1 cellular context compared by ENCODE assay signal in the genomic region with DNA sequence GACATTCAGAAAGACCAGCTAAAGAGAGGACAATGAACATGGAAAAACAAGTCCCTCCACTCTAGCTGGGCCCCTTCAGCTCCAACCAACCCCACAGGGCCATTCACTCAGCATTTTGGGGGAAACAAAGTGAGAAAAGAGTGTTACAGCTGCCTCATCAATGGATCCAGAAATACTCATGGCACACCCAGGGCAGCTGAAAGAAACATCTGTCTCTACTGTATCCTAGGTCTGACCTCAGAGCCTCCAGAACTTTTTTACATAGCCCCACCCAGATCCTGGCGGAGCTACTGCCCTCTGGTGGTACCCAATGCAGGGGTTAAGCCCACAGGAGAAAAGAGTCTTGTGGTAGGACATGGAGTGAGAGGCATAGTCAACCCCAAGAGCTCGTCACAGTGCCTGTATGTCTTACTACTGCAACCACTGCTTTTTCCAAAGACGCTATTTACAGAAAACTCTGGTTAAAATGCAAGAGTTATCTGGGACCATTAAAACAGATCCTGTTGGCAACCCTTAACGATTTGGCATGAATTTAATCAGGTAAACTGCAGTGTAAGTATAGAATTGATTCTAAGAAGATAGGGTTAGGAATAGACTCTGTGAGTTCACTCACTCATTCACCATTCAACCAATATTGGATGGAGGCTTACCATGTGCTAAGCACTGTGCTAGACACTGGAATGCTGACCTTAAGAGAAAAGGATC.
TF ChIP-seq lines count a peak whose summit lies in the region.

No MANE protein-coding gene starts in this region.

TF ChIP-seq in HepG2, 621 proteins besides CTCF, POLR2A, EP300 and RAD21 (continues in another document):
- TF ChIP-seq, protein P1, sequence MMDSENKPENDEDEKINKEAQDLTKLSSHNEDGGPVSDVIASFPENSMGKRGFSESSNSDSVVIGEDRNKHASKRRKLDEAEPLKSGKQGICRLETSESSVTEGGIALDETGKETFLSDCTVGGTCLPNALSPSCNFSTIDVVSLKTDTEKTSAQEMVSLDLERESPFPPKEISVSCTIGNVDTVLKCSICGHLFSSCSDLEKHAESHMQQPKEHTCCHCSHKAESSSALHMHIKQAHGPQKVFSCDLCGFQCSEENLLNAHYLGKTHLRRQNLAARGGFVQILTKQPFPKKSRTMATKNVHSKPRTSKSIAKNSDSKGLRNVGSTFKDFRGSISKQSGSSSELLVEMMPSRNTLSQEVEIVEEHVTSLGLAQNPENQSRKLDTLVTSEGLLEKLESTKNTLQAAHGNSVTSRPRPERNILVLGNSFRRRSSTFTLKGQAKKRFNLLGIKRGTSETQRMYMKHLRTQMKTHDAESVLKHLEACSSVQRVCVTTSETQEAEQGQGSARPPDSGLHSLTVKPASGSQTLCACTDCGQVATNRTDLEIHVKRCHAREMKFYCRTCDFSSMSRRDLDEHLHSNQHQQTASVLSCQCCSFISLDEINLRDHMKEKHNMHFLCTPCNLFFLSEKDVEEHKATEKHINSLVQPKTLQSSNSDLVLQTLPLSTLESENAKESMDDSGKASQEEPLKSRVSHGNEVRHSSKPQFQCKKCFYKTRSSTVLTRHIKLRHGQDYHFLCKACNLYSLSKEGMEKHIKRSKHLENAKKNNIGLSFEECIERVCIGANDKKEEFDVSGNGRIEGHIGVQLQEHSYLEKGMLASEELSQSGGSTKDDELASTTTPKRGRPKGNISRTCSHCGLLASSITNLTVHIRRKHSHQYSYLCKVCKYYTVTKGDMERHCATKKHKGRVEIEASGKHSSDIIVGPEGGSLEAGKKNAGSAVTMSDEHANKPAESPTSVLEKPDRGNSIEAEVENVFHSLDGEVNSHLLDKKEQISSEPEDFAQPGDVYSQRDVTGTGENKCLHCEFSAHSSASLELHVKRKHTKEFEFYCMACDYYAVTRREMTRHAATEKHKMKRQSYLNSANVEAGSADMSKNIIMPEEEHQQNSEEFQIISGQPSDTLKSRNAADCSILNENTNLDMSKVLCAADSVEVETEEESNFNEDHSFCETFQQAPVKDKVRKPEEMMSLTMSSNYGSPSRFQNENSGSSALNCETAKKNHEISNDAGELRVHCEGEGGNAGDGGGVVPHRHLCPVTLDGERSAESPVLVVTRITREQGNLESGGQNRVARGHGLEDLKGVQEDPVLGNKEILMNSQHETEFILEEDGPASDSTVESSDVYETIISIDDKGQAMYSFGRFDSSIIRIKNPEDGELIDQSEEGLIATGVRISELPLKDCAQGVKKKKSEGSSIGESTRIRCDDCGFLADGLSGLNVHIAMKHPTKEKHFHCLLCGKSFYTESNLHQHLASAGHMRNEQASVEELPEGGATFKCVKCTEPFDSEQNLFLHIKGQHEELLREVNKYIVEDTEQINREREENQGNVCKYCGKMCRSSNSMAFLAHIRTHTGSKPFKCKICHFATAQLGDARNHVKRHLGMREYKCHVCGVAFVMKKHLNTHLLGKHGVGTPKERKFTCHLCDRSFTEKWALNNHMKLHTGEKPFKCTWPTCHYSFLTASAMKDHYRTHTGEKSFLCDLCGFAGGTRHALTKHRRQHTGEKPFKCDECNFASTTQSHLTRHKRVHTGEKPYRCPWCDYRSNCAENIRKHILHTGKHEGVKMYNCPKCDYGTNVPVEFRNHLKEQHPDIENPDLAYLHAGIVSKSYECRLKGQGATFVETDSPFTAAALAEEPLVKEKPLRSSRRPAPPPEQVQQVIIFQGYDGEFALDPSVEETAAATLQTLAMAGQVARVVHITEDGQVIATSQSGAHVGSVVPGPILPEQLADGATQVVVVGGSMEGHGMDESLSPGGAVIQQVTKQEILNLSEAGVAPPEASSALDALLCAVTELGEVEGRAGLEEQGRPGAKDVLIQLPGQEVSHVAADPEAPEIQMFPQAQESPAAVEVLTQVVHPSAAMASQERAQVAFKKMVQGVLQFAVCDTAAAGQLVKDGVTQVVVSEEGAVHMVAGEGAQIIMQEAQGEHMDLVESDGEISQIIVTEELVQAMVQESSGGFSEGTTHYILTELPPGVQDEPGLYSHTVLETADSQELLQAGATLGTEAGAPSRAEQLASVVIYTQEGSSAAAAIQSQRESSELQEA (CRISPR knock-in tag; IDR thresholded peaks at IDR 0.05; ENCODE audit: not compliant biosample characterization), result no peak
- TF ChIP-seq, protein P2, sequence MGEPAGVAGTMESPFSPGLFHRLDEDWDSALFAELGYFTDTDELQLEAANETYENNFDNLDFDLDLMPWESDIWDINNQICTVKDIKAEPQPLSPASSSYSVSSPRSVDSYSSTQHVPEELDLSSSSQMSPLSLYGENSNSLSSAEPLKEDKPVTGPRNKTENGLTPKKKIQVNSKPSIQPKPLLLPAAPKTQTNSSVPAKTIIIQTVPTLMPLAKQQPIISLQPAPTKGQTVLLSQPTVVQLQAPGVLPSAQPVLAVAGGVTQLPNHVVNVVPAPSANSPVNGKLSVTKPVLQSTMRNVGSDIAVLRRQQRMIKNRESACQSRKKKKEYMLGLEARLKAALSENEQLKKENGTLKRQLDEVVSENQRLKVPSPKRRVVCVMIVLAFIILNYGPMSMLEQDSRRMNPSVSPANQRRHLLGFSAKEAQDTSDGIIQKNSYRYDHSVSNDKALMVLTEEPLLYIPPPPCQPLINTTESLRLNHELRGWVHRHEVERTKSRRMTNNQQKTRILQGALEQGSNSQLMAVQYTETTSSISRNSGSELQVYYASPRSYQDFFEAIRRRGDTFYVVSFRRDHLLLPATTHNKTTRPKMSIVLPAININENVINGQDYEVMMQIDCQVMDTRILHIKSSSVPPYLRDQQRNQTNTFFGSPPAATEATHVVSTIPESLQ (CRISPR knock-in tag; conservative IDR thresholded peaks at IDR 0.05), result 0 out of 2 replicates have a peak, but pooled peaks have one; percentile 65
- TF ChIP-seq, protein P3, sequence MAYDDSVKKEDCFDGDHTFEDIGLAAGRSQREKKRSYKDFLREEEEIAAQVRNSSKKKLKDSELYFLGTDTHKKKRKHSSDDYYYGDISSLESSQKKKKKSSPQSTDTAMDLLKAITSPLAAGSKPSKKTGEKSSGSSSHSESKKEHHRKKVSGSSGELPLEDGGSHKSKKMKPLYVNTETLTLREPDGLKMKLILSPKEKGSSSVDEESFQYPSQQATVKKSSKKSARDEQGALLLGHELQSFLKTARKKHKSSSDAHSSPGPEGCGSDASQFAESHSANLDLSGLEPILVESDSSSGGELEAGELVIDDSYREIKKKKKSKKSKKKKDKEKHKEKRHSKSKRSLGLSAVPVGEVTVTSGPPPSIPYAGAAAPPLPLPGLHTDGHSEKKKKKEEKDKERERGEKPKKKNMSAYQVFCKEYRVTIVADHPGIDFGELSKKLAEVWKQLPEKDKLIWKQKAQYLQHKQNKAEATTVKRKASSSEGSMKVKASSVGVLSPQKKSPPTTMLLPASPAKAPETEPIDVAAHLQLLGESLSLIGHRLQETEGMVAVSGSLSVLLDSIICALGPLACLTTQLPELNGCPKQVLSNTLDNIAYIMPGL (CRISPR knock-in tag; IDR thresholded peaks at IDR 0.05; ENCODE audit: borderline replicate concordance in 1 of 2, low read depth in 1 of 2), result peak; percentile 41 to 79; a peak in 2 of 4 replicates
- TF ChIP-seq HOXA9 (CRISPR knock-in tag; IDR thresholded peaks at IDR 0.05; ENCODE audit: borderline replicate concordance), result no peak
- 0 out of 2 replicates have a peak, but pooled peaks have one; percentile 20 for TF ChIP-seq ZNF205 (CRISPR knock-in tag; IDR thresholded peaks at IDR 0.05)
- peak in 1 of 2 experiments; percentile 73; a peak in 1 of 4 replicates for TF ChIP-seq KLF16 (CRISPR knock-in tag; IDR thresholded peaks at IDR 0.05)
- TF ChIP-seq, protein P4, sequence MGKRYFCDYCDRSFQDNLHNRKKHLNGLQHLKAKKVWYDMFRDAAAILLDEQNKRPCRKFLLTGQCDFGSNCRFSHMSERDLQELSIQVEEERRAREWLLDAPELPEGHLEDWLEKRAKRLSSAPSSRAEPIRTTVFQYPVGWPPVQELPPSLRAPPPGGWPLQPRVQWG (CRISPR knock-in tag; IDR thresholded peaks at IDR 0.05; ENCODE audit: borderline replicate concordance, low read depth), result no peak
- TF ChIP-seq ZNF124 (CRISPR knock-in tag; IDR thresholded peaks at IDR 0.05), result peak; percentile 61; the same call in 1 of the 2 replicates
- TF ChIP-seq, protein P5, sequence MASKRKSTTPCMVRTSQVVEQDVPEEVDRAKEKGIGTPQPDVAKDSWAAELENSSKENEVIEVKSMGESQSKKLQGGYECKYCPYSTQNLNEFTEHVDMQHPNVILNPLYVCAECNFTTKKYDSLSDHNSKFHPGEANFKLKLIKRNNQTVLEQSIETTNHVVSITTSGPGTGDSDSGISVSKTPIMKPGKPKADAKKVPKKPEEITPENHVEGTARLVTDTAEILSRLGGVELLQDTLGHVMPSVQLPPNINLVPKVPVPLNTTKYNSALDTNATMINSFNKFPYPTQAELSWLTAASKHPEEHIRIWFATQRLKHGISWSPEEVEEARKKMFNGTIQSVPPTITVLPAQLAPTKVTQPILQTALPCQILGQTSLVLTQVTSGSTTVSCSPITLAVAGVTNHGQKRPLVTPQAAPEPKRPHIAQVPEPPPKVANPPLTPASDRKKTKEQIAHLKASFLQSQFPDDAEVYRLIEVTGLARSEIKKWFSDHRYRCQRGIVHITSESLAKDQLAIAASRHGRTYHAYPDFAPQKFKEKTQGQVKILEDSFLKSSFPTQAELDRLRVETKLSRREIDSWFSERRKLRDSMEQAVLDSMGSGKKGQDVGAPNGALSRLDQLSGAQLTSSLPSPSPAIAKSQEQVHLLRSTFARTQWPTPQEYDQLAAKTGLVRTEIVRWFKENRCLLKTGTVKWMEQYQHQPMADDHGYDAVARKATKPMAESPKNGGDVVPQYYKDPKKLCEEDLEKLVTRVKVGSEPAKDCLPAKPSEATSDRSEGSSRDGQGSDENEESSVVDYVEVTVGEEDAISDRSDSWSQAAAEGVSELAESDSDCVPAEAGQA (IDR thresholded peaks at IDR 0.05; ENCODE audit: low read depth), result 0 out of 2 replicates have a peak, but pooled peaks have one; percentile 11
- TF ChIP-seq, protein P5 (CRISPR knock-in tag; IDR thresholded peaks at IDR 0.05; ENCODE audit: borderline replicate concordance), result no peak
- TF ChIP-seq, protein P6, sequence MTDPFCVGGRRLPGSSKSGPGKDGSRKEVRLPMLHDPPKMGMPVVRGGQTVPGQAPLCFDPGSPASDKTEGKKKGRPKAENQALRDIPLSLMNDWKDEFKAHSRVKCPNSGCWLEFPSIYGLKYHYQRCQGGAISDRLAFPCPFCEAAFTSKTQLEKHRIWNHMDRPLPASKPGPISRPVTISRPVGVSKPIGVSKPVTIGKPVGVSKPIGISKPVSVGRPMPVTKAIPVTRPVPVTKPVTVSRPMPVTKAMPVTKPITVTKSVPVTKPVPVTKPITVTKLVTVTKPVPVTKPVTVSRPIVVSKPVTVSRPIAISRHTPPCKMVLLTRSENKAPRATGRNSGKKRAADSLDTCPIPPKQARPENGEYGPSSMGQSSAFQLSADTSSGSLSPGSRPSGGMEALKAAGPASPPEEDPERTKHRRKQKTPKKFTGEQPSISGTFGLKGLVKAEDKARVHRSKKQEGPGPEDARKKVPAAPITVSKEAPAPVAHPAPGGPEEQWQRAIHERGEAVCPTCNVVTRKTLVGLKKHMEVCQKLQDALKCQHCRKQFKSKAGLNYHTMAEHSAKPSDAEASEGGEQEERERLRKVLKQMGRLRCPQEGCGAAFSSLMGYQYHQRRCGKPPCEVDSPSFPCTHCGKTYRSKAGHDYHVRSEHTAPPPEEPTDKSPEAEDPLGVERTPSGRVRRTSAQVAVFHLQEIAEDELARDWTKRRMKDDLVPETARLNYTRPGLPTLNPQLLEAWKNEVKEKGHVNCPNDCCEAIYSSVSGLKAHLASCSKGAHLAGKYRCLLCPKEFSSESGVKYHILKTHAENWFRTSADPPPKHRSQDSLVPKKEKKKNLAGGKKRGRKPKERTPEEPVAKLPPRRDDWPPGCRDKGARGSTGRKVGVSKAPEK (CRISPR knock-in tag; IDR thresholded peaks at IDR 0.05; ENCODE audit: borderline replicate concordance), result no peak
- peak; percentile 9; the same call in 1 of the 2 replicates for TF ChIP-seq FOXA3 (CRISPR knock-in tag; IDR thresholded peaks at IDR 0.05)
- TF ChIP-seq, protein P7, sequence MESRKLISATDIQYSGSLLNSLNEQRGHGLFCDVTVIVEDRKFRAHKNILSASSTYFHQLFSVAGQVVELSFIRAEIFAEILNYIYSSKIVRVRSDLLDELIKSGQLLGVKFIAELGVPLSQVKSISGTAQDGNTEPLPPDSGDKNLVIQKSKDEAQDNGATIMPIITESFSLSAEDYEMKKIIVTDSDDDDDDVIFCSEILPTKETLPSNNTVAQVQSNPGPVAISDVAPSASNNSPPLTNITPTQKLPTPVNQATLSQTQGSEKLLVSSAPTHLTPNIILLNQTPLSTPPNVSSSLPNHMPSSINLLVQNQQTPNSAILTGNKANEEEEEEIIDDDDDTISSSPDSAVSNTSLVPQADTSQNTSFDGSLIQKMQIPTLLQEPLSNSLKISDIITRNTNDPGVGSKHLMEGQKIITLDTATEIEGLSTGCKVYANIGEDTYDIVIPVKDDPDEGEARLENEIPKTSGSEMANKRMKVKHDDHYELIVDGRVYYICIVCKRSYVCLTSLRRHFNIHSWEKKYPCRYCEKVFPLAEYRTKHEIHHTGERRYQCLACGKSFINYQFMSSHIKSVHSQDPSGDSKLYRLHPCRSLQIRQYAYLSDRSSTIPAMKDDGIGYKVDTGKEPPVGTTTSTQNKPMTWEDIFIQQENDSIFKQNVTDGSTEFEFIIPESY (CRISPR knock-in tag; IDR thresholded peaks at IDR 0.05), result no peak
- 0 out of 2 replicates have a peak, but pooled peaks have one; percentile 20 for TF ChIP-seq RCOR2 (CRISPR knock-in tag; IDR thresholded peaks at IDR 0.05)
- TF ChIP-seq MEIS1 (CRISPR knock-in tag; IDR thresholded peaks at IDR 0.05; ENCODE audit: borderline replicate concordance), result 0 out of 2 replicates have a peak, but pooled peaks have one; percentile 15
- TF ChIP-seq NR2F6 (IDR thresholded peaks at IDR 0.05), result no peak
- TF ChIP-seq NR2F6 (CRISPR knock-in tag; IDR thresholded peaks at IDR 0.05), result peak; percentile 46; the same call in 1 of the 2 replicates
- TF ChIP-seq MATR3 (CRISPR knock-in tag; IDR thresholded peaks at IDR 0.05), result no peak
- no peak for TF ChIP-seq ZC3H4 (CRISPR knock-in tag; IDR thresholded peaks at IDR 0.05; ENCODE audit: borderline replicate concordance)
- 0 out of 2 replicates have a peak, but pooled peaks have one; percentile 18 for TF ChIP-seq KDM4B (CRISPR knock-in tag; IDR thresholded peaks at IDR 0.05)
- TF ChIP-seq GLI4 (CRISPR knock-in tag; IDR thresholded peaks at IDR 0.05; ENCODE audit: borderline replicate concordance), result no peak
- TF ChIP-seq NFKBIZ (CRISPR knock-in tag; IDR thresholded peaks at IDR 0.05), result no peak
- 0 out of 2 replicates have a peak, but pooled peaks have one; percentile 28 for TF ChIP-seq SOX5 (CRISPR knock-in tag; IDR thresholded peaks at IDR 0.05; ENCODE audit: borderline replicate concordance)
- no peak for TF ChIP-seq ZNF768 (CRISPR knock-in tag; IDR thresholded peaks at IDR 0.05)
- peak; percentile 98 for TF ChIP-seq XRCC5 (optimal IDR thresholded peaks at IDR 0.05; ENCODE audit: low read length)
- TF ChIP-seq RXRB (CRISPR knock-in tag; IDR thresholded peaks at IDR 0.05; ENCODE audit: borderline replicate concordance), result peak; percentile 65; the same call in 1 of the 2 replicates
